In genomic region chr16:54411555-54411954, GRCh38 we compare ENCODE assay signal across 22 cellular contexts.
A peak's percentile ranks its signal among the peaks of the same experiment; 100 is the strongest.
DNase-seq lines count a peak whose midpoint lies in the region; ATAC-seq, FAIRE-seq and TF ChIP-seq lines count a peak whose summit lies in the region.
"Had no signal": no experiment of that assay in that cellular context is flagged by ENCODE, and none has a peak within 500 bp of the region (broad histone marks: within the 10 kb centered on the region; RNA-seq: fewer than 3 reads in every experiment).

No MANE protein-coding gene starts in this region.

- no peak overlapping the region for H3K9ac ChIP-seq in HepG2 (ENCODE audit: insufficient read depth, low read depth, low read length)
- H3K9ac ChIP-seq: SK-N-SH had no signal

- H2AFZ ChIP-seq in HepG2 (ENCODE audit: low read length) = no peak overlapping the region

- TF ChIP-seq EP300 in HepG2 (IDR thresholded peaks at IDR 0.05; ENCODE audit: low read depth in 2 of 2, low read length in 2 of 2) = no peak
- TF ChIP-seq EP300 in HepG2 (CRISPR knock-in tag; IDR thresholded peaks at IDR 0.05; ENCODE audit: borderline replicate concordance) = no peak

- TF ChIP-seq CTCF in right lobe of liver (IDR thresholded peaks at IDR 0.05) (no peak), HepG2 (CRISPR knock-in tag; IDR thresholded peaks at IDR 0.05) (no peak), heart left ventricle (IDR thresholded peaks at IDR 0.05) (peak in 2 of 12 donors; percentile 22 to 27), mesothelial cell of epicardium (IDR thresholded peaks at IDR 0.05; ENCODE audit: unreplicated experiment) (no peak)

- CTCF ChIA-PET in HepG2 (lab: Yijun Ruan, JAX; ENCODE audit: low intra/inter-chr PET ratio, low total read pairs) = no interaction called here

- in situ Hi-C loops in HepG2 (cut with HindIII; ENCODE audit: extremely low pct_ligation_motif_present, low pct_unique_long_range_greater_than_20kb) = no loop called here

- no peaks in the 10 kb centered on the region for H3K27me3 ChIP-seq in right lobe of liver
- peaks cover 6 to 29% of the 10 kb centered on the region in 2 experiments; a peak in 3 of 5 replicates for H3K27me3 ChIP-seq in HepG2 (ENCODE audit: control insufficient read depth in 1 of 2, insufficient read depth in 2 of 2, low read length in 2 of 2)
- peaks cover 0 to 3% (median 0%) of the 10 kb centered on the region in 9 donors for H3K27me3 ChIP-seq in heart left ventricle

- no peak overlapping the region for H3K4me2 ChIP-seq in HepG2 (ENCODE audit: low read depth, low read length)
- H3K4me2 ChIP-seq: SK-N-SH had no signal

- POLR2A ChIA-PET in HepG2 (lab: Yijun Ruan, JAX) = no interaction called here

- no peak for FAIRE-seq in HepG2 (lab: Jason Lieb, UNC)
- FAIRE-seq: H54 had no signal

- H4K20me1 ChIP-seq in HepG2 (ENCODE audit: insufficient read depth, low read length) = no peaks in the 10 kb centered on the region

- peaks cover 8% of the 10 kb centered on the region for H3K9me3 Mint-ChIP-seq in mesothelial cell of epicardium
- H3K9me3 Mint-ChIP-seq: natural killer cell treated with Interleukin-12 subunit alpha and Interleukin-12 subunit beta and Interleukin-15 and Interleukin-18, amount 100 ng/mL, for 72 hours had no signal

- TF ChIP-seq RAD21 in HepG2 (CRISPR knock-in tag; IDR thresholded peaks at IDR 0.05) = no peak

- H3K4me3 Mint-ChIP-seq in mesothelial cell of epicardium = peak overlapping the region; percentile 24
- H3K4me3 Mint-ChIP-seq: activated CD8-positive, alpha-beta T cell treated with anti-CD3 and anti-CD28 coated beads, Interleukin-2, amount 10 ng/mL, durations not matched to agents 7 days and 5 days; CD4-positive, CD25-positive, alpha-beta regulatory T cell; natural killer cell treated with Interleukin-12 subunit alpha and Interleukin-12 subunit beta and Interleukin-15 and Interleukin-18, amount 100 ng/mL, for 72 hours had no signal

- H3K27ac Mint-ChIP-seq in mesothelial cell of epicardium = no peak overlapping the region
- H3K27ac Mint-ChIP-seq: activated CD8-positive, alpha-beta T cell treated with anti-CD3 and anti-CD28 coated beads, Interleukin-2, amount 10 ng/mL, durations not matched to agents 7 days and 5 days; CD4-positive, CD25-positive, alpha-beta regulatory T cell; natural killer cell treated with Interleukin-12 subunit alpha and Interleukin-12 subunit beta and Interleukin-15 and Interleukin-18, amount 100 ng/mL, for 72 hours had no signal

- no peaks in the 10 kb centered on the region for H3K36me3 Mint-ChIP-seq in mesothelial cell of epicardium
- H3K36me3 Mint-ChIP-seq: CD4-positive, CD25-positive, alpha-beta regulatory T cell; natural killer cell treated with Interleukin-12 subunit alpha and Interleukin-12 subunit beta and Interleukin-15 and Interleukin-18, amount 100 ng/mL, for 72 hours had no signal

- TF ChIP-seq POLR2A in right lobe of liver (IDR thresholded peaks at IDR 0.05) (no peak), HepG2 (IDR thresholded peaks at IDR 0.05; ENCODE audit: insufficient read depth in 1 of 2, low read depth in 2 of 2, low read length in 2 of 2) (no peak), heart left ventricle (IDR thresholded peaks at IDR 0.05) (no peak)

- no peaks in the 10 kb centered on the region for H3K9me3 ChIP-seq in right lobe of liver
- H3K9me3 ChIP-seq in HepG2 (ENCODE audit: low read length) = no peaks in the 10 kb centered on the region
- H3K9me3 ChIP-seq in heart left ventricle = peaks cover 0 to 5% (median 0%) of the 10 kb centered on the region in 12 donors
- H3K9me3 ChIP-seq: adrenal gland, SK-N-SH had no signal

- peaks cover 26% of the 10 kb centered on the region for H3K4me1 Mint-ChIP-seq in mesothelial cell of epicardium
- H3K4me1 Mint-ChIP-seq: CD4-positive, CD25-positive, alpha-beta regulatory T cell had no signal

- H3K4me3 ChIP-seq in right lobe of liver = no peak overlapping the region
- H3K4me3 ChIP-seq in HepG2 (replicated peaks in 1 of 3; ENCODE audit: insufficient read depth in 1 of 3, low read depth in 2 of 3, low read length in 3 of 3) = no peak overlapping the region
- H3K4me3 ChIP-seq in heart left ventricle = peak overlapping the region in 4 of 12 donors; percentile 9 to 35 (median 22)
- H3K4me3 ChIP-seq: adrenal gland, lung, tibial nerve had no signal

- no TSS peak for BruUV-seq in HepG2 (replicated peaks; lab: Mats Ljungman, UMichigan)

- DNase-seq in right lobe of liver (no peak), HepG2 (ENCODE audit: low spot score) (no peak), heart left ventricle (peak in 4 of 5 donors; percentile 31 to 53 (median 44)), mesothelial cell of epicardium (ENCODE audit: low spot score in 2 of 2, unreplicated experiment in 2 of 2) (no peak), H4 (ENCODE audit: low spot score) (no peak)
- DNase-seq in activated effector memory CD4-positive, alpha-beta T cell treated with anti-CD3 and anti-CD28 coated beads, Interleukin-2, amount 50 U/mL, for 16 hours = no peak
- DNase-seq: activated CD8-positive, alpha-beta T cell treated with anti-CD3 and anti-CD28 coated beads, Interleukin-2, amount 10 ng/mL, durations not matched to agents 7 days and 5 days; CD4-positive, CD25-positive, alpha-beta regulatory T cell; erythroblast; head of caudate nucleus; NCI-H2081 treated with DMSO at 0.1 percent for 48 hours; PC-3; SK-N-SH; stimulated activated CD4-positive, alpha-beta T cell treated with anti-CD3 and anti-CD28 coated beads, Interleukin-4, amount 100 ng/mL, for 1 hour; stimulated activated CD8-positive, alpha-beta memory T cell treated with anti-CD3 and anti-CD28 coated beads, Interleukin-4, amount 100 ng/mL, for 48 hours had no signal

- peak in 3 of 4 donors; percentile 23 to 49 (median 28) for ATAC-seq in right lobe of liver
- no peak for ATAC-seq in HepG2
- ATAC-seq in heart left ventricle = peak in 3 of 4 donors; percentile 78 to 87 (median 86)
- ATAC-seq in GM19455 (IDR thresholded peaks at IDR 0.05; ENCODE audit: unreplicated experiment) = no peak
- no peak for ATAC-seq in GM18511 (IDR thresholded peaks at IDR 0.05; ENCODE audit: unreplicated experiment)
- ATAC-seq: activated CD8-positive, alpha-beta T cell treated with anti-CD3 and anti-CD28 coated beads, Interleukin-2, amount 10 ng/mL, durations not matched to agents 7 days and 5 days; PC-3 had no signal

- H3K4me1 ChIP-seq in right lobe of liver (no peaks in the 10 kb centered on the region), HepG2 (ENCODE audit: insufficient read depth, low read length) (no peaks in the 10 kb centered on the region), heart left ventricle (peaks cover 0 to 26% (median 9%) of the 10 kb centered on the region in 12 donors)
- H3K4me1 ChIP-seq: adrenal gland had no signal

- H3K79me2 ChIP-seq in HepG2 (ENCODE audit: insufficient read depth, low read length) = no peaks in the 10 kb centered on the region

- H3K27ac ChIP-seq in right lobe of liver (no peak overlapping the region), HepG2 (ENCODE audit: extremely low read length, insufficient read depth, low read length) (no peak overlapping the region), heart left ventricle (peak overlapping the region in 3 of 12 donors; percentile 7 to 69 (median 22))
- H3K27ac ChIP-seq: tibial nerve had no signal

- 49% methylated on average over 8 of the region's 10 CpGs for WGBS in right lobe of liver (ENCODE audit: insufficient coverage, low coverage, low lambda C conversion rate, missing lambda C conversion rate)
- WGBS in HepG2 (ENCODE audit: low lambda C conversion rate) = 67% methylated on average over 10 of the region's 10 CpGs
- 28 to 36% (median 33%) methylated on average over 10 of the region's 10 CpGs for whole genome bisulfite sequencing in heart left ventricle, 4 donors

- intact Hi-C loops in right lobe of liver (cut with DNase I) = no loop called here
- intact Hi-C loops in HepG2 (cut with micrococcal nuclease; ENCODE audit: unreplicated experiment) = no loop called here
- intact Hi-C loops in heart left ventricle (cut with DNase I) = loop anchor here in 3 of 10 donors (5.0 to 10.0 kb wide), 4 partner anchors 91 to 521 kb away; partner anchors contain the start of gene IRX5 (in 1 of the 3)

- H3K36me3 ChIP-seq in right lobe of liver (no peaks in the 10 kb centered on the region), HepG2 (replicated peaks in 1 of 2; ENCODE audit: control insufficient read depth in 1 of 2, insufficient read depth in 2 of 2, low read length in 2 of 2) (no peaks in the 10 kb centered on the region), heart left ventricle (no peaks in the 10 kb centered on the region)
- H3K36me3 ChIP-seq: adrenal gland, tibial nerve had no signal

- H3K27me3 Mint-ChIP-seq in mesothelial cell of epicardium (ENCODE audit: low read depth) = peaks cover 31% of the 10 kb centered on the region
- H3K27me3 Mint-ChIP-seq: CD4-positive, CD25-positive, alpha-beta regulatory T cell had no signal

TF ChIP-seq in HepG2, 621 proteins besides CTCF, POLR2A, EP300 and RAD21 (continues in another document):
- TF ChIP-seq ZBTB37 (CRISPR knock-in tag; IDR thresholded peaks at IDR 0.05) (no peak), RFX3 (CRISPR knock-in tag; IDR thresholded peaks at IDR 0.05) (no peak), ZNF549 (CRISPR knock-in tag; IDR thresholded peaks at IDR 0.05) (no peak), ATF6 (CRISPR knock-in tag; conservative IDR thresholded peaks at IDR 0.05) (no peak)

Comparison
In these comparisons a context has a peak if more than half of its experiments do, and no peak if none do; other contexts are left out.
1. ATAC-seq: peak in right lobe of liver (3 of 4) and heart left ventricle (3 of 4); none in HepG2 (single experiment), GM19455 (single experiment) and GM18511 (single experiment).
2. DNase-seq: peak in heart left ventricle (4 of 5); none in right lobe of liver (0 of 3), HepG2 (single experiment), mesothelial cell of epicardium (0 of 2), H4 (single experiment) and activated effector memory CD4-positive, alpha-beta T cell treated with anti-CD3 and anti-CD28 coated beads, Interleukin-2, amount 50 U/mL, for 16 hours (single experiment).